8 cellular contexts compared by ENCODE assay signal in the genomic region with DNA sequence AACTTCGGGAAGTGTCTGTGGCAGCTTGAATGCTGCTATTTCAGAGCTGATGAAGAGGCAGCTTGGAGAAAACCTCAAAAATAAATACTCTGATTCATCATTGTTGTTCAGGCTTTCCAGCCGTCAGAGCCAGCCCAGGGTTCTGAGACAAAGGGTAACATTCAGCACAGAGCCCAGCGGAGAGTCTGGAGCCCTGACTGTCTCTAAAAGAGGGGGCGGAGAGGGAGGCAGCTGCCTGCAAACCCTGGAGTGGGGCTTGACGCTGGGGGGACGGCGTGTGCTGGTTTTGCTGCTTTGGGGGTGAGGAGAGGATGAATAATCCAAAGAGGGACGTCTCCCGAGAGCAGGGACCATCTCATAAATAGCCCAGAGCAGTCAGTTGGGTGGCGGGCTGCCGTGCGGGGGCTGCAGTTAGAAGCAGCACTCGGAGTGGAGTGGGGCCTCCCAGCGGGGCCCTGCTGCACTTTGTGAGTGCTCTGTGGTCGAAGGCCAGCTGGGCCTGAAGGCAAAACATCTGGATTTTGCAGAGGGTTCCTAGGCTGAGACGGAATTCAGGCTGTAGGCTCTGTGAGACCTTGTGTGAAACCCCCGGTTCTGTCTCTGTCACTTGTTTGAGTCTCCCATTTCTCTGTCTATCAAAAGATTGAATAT.
DNase-seq lines count a peak whose midpoint lies in the region; ATAC-seq and TF ChIP-seq lines count a peak whose summit lies in the region.

No MANE protein-coding gene starts in this region.

- H3K36me3 ChIP-seq in right atrium auricular region, result no peaks in the 10 kb centered on the region

- H3K9me3 ChIP-seq in right atrium auricular region, result no peaks in the 10 kb centered on the region

- no peak overlapping the region for H3K4me3 Mint-ChIP-seq in activated T-helper 2 cell treated with anti-CD3 and anti-CD28 coated beads, Interferon-gamma antibody, Interleukin-2, Interleukin-4, amounts not matched to agents 10 μg/mL and 5 μg/mL and 100 μg/mL, durations not matched to agents 14 hours and 24 hours and 36 hours (ENCODE audit: low read depth)

- ATAC-seq in HG03442 (IDR thresholded peaks at IDR 0.05; ENCODE audit: unreplicated experiment) (no peak), GM21423 (IDR thresholded peaks at IDR 0.05; ENCODE audit: unreplicated experiment) (no peak)

- H3K9me3 Mint-ChIP-seq in activated T-helper 2 cell treated with anti-CD3 and anti-CD28 coated beads, Interferon-gamma antibody, Interleukin-2, Interleukin-4, amounts not matched to agents 10 μg/mL and 5 μg/mL and 100 μg/mL, durations not matched to agents 14 hours and 24 hours and 36 hours, result no peaks in the 10 kb centered on the region

- no peaks in the 10 kb centered on the region for H3K27me3 Mint-ChIP-seq in activated T-helper 2 cell treated with anti-CD3 and anti-CD28 coated beads, Interferon-gamma antibody, Interleukin-2, Interleukin-4, amounts not matched to agents 10 μg/mL and 5 μg/mL and 100 μg/mL, durations not matched to agents 14 hours and 24 hours and 36 hours (ENCODE audit: low read depth)

- intact Hi-C loops in activated T-helper 2 cell treated with anti-CD3 and anti-CD28 coated beads, Interferon-gamma antibody, Interleukin-2, Interleukin-4, amounts not matched to agents 10 μg/mL and 5 μg/mL and 100 μg/mL, durations not matched to agents 14 hours and 24 hours and 36 hours (cut with micrococcal nuclease), result loop anchor here (5.0 to 10.0 kb wide), 4 partner anchors 45 to 335 kb away; no protein-coding TSS in a partner anchor

- H3K4me3 ChIP-seq in right atrium auricular region, result no peak overlapping the region
- peak overlapping the region; percentile 16 for H3K4me3 ChIP-seq in skeletal muscle cell (ENCODE audit: low read depth, low read length)

- peaks cover 34% of the 10 kb centered on the region for H3K36me3 Mint-ChIP-seq in activated T-helper 2 cell treated with anti-CD3 and anti-CD28 coated beads, Interferon-gamma antibody, Interleukin-2, Interleukin-4, amounts not matched to agents 10 μg/mL and 5 μg/mL and 100 μg/mL, durations not matched to agents 14 hours and 24 hours and 36 hours (ENCODE audit: low read depth)

- H3K4me1 ChIP-seq in right atrium auricular region, result peaks cover 0 to 37% of the 10 kb centered on the region in 2 donors

- no peak for TF ChIP-seq CTCF in right atrium auricular region (IDR thresholded peaks at IDR 0.05)

- H3K27ac Mint-ChIP-seq in activated T-helper 2 cell treated with anti-CD3 and anti-CD28 coated beads, Interferon-gamma antibody, Interleukin-2, Interleukin-4, amounts not matched to agents 10 μg/mL and 5 μg/mL and 100 μg/mL, durations not matched to agents 14 hours and 24 hours and 36 hours, result peak overlapping the region; percentile 65

- peaks cover 46% of the 10 kb centered on the region for H3K4me1 Mint-ChIP-seq in activated T-helper 2 cell treated with anti-CD3 and anti-CD28 coated beads, Interferon-gamma antibody, Interleukin-2, Interleukin-4, amounts not matched to agents 10 μg/mL and 5 μg/mL and 100 μg/mL, durations not matched to agents 14 hours and 24 hours and 36 hours (ENCODE audit: low read depth)

- no peaks in the 10 kb centered on the region for H3K27me3 ChIP-seq in right atrium auricular region

- H3K27ac ChIP-seq in right atrium auricular region, result peak overlapping the region; percentile 51 to 64

- DNase-seq in H4 (ENCODE audit: low spot score) (peak; percentile 89), right atrium auricular region (ENCODE audit: low spot score) (peak; percentile 68), skeletal muscle cell (ENCODE audit: low read depth) (peak; percentile 89), NCI-H1930 (lab: John Stamatoyannopoulos, UW) (no peak), DMS153 (lab: John Stamatoyannopoulos, UW) (no peak)
- no peak for DNase-seq in activated T-helper 2 cell treated with anti-CD3 and anti-CD28 coated beads, Interferon-gamma antibody, Interleukin-2, Interleukin-4, amounts not matched to agents 10 μg/mL and 5 μg/mL and 100 μg/mL, durations not matched to agents 14 hours and 24 hours and 36 hours (ENCODE audit: low spot score)

Comparison
In these comparisons a context has a peak if more than half of its experiments do, and no peak if none do; other contexts are left out.
1. DNase-seq: peak in H4 (single experiment), right atrium auricular region (single experiment) and skeletal muscle cell (single experiment); none in activated T-helper 2 cell treated with anti-CD3 and anti-CD28 coated beads, Interferon-gamma antibody, Interleukin-2, Interleukin-4, amounts not matched to agents 10 μg/mL and 5 μg/mL and 100 μg/mL, durations not matched to agents 14 hours and 24 hours and 36 hours (single experiment), NCI-H1930 (0 of 2) and DMS153 (single experiment).